Comparison of ENCODE assay signal across 8 cellular contexts in the genomic region with DNA sequence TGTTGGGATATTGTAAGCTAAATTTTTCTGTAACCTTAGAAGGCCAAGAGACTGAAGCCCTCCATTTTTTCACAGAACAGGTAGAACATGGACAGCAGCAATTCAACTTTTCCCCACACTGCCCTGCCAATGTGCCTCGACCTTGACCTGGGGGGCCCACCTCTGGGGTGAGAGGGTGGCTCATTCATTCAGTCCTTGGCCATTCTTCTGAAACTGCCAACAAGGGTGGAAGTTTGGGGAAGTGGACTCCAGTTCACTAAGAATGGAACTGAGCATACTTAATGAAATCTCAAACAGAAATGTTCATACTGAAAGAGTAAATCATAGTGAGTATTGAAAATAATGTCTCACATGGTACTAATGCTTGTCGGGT. TPM values are rescaled to one million over a fixed set of nuclear protein-coding genes. Genes with fewer than 3 reads are reported as not detected.
DNase-seq lines count a peak whose midpoint lies in the region; ATAC-seq and TF ChIP-seq lines count a peak whose summit lies in the region.

No MANE protein-coding gene starts in this region.

- peaks cover 15% of the 10 kb centered on the region for H3K36me3 ChIP-seq in CD4-positive, alpha-beta memory T cell (ENCODE audit: insufficient read depth, low read length)
- H3K36me3 ChIP-seq in OCI-LY3 (replicated peaks; ENCODE audit: low read depth, low read length) (peaks cover 40% of the 10 kb centered on the region), ectodermal cell (ENCODE audit: control insufficient read depth, insufficient read depth, low read length) (peaks cover 28% of the 10 kb centered on the region), neuronal stem cell (replicated peaks in 1 of 2; ENCODE audit: control insufficient read depth in 2 of 2, insufficient read depth in 2 of 2, low read length in 2 of 2) (peaks cover 23 to 59% of the 10 kb centered on the region in 2 donors)

- H4K8ac ChIP-seq in neuronal stem cell (ENCODE audit: low read depth, low read length), result no peak overlapping the region

- H3K23ac ChIP-seq in neuronal stem cell (ENCODE audit: low read depth, low read length, poor library complexity), result no peak overlapping the region

- POLR2A ChIA-PET in CD4-positive, alpha-beta memory T cell (lab: Charles Lee; ENCODE audit: partially characterized antibody), result interaction anchor here (1.2 to 2.1 kb wide), 5 partner anchors 73 to 398 kb away, joined by 3 to 29 read pairs (median 7); a partner anchor contains a TSS

- no peak overlapping the region for H2BK15ac ChIP-seq in neuronal stem cell (ENCODE audit: low read length)

- peaks cover 7% of the 10 kb centered on the region; the same call in 1 of the 2 replicates for H4K20me1 ChIP-seq in OCI-LY3 (ENCODE audit: insufficient read depth, low read length)

- ATAC-seq in HG03378 (IDR thresholded peaks at IDR 0.05; ENCODE audit: unreplicated experiment) (no peak), HG02884 (IDR thresholded peaks at IDR 0.05; ENCODE audit: unreplicated experiment) (no peak), HG02973 (IDR thresholded peaks at IDR 0.05; ENCODE audit: unreplicated experiment) (no peak)

- DNase-seq in CD4-positive, alpha-beta memory T cell, result no peak
- DNase-seq in neuronal stem cell (ENCODE audit: low spot score) (no peak), NCI-H226 (no peak)

- H2BK5ac ChIP-seq in neuronal stem cell (ENCODE audit: low read length), result no peak overlapping the region

- no peak overlapping the region for H3K18ac ChIP-seq in neuronal stem cell (ENCODE audit: low read length)

- intact Hi-C loops in CD4-positive, alpha-beta memory T cell (cut with micrococcal nuclease), result loop anchor here (5.0 to 10.0 kb wide), 3 partner anchors 284 to 1317 kb away; a partner anchor contains a TSS

- H3K4me2 ChIP-seq in OCI-LY3 (ENCODE audit: low read length) (peak overlapping the region; percentile 99), neuronal stem cell (ENCODE audit: insufficient read depth, low read length, poor library complexity, severe bottlenecking) (peak overlapping the region; percentile 70)

- no peak overlapping the region for H2BK120ac ChIP-seq in neuronal stem cell (ENCODE audit: low read depth, low read length)

- no peaks in the 10 kb centered on the region for H3K27me3 Mint-ChIP-seq in CD4-positive, alpha-beta memory T cell

- H2AFZ ChIP-seq in OCI-LY3 (ENCODE audit: low read depth, low read length), result no peak overlapping the region
- no peak overlapping the region for H2AFZ ChIP-seq in neuronal stem cell (ENCODE audit: low read length)

- no peak overlapping the region for H2AK5ac ChIP-seq in neuronal stem cell (ENCODE audit: low read depth, low read length)

- H2BK12ac ChIP-seq in neuronal stem cell (ENCODE audit: low read length), result no peak overlapping the region

- H3K4me3 ChIP-seq in CD4-positive, alpha-beta memory T cell (ENCODE audit: low read length in 2 of 2), result peak overlapping the region; percentile 69 to 78
- H3K4me3 ChIP-seq in OCI-LY3 (ENCODE audit: low read length) (peak overlapping the region; percentile 86), ectodermal cell (ENCODE audit: insufficient read depth, low read depth, low read length) (peak overlapping the region; percentile 85), neuronal stem cell (ENCODE audit: low read length in 2 of 2) (peak overlapping the region in 1 of 2 donors; percentile 80)

- TF ChIP-seq CTCF in OCI-LY3 (IDR thresholded peaks at IDR 0.05; ENCODE audit: low read depth, low read length), result no peak

- CTCF ChIA-PET in CD4-positive, alpha-beta memory T cell (lab: Charles Lee; ENCODE audit: partially characterized antibody), result interaction anchor here (0.5 to 3.6 kb wide), 6 partner anchors 25 to 398 kb away, joined by 3 to 19 read pairs (median 4); a partner anchor contains a TSS

- peak overlapping the region; percentile 97 to 100 (median 100) for H3K4me3 Mint-ChIP-seq in CD4-positive, alpha-beta memory T cell

- H3K27ac ChIP-seq in CD4-positive, alpha-beta memory T cell (ENCODE audit: low read depth, low read length), result peak overlapping the region; percentile 94
- peak overlapping the region; percentile 69 for H3K27ac ChIP-seq in OCI-LY3 (ENCODE audit: low read length)
- no peak overlapping the region for H3K27ac ChIP-seq in ectodermal cell (ENCODE audit: insufficient read depth, low read depth, low read length, poor library complexity, severe bottlenecking)
- H3K27ac ChIP-seq in neuronal stem cell (replicated peaks; ENCODE audit: low read length), result no peak overlapping the region

- H3K14ac ChIP-seq in neuronal stem cell (ENCODE audit: low read length), result no peak overlapping the region

- H3K9me3 ChIP-seq in CD4-positive, alpha-beta memory T cell (ENCODE audit: control insufficient read depth in 1 of 2, low read length in 2 of 2), result no peaks in the 10 kb centered on the region
- H3K9me3 ChIP-seq in OCI-LY3 (ENCODE audit: insufficient read depth, low read length) (no peaks in the 10 kb centered on the region), ectodermal cell (ENCODE audit: control insufficient read depth, low read length) (no peaks in the 10 kb centered on the region), neuronal stem cell (replicated peaks in 1 of 2; ENCODE audit: control insufficient read depth in 2 of 2, insufficient read depth in 1 of 2, low read depth in 1 of 2, low read length in 2 of 2) (peaks cover 0 to 5% of the 10 kb centered on the region in 2 donors)

- H3K79me1 ChIP-seq in neuronal stem cell (ENCODE audit: low read depth, low read length), result peaks cover 5% of the 10 kb centered on the region

- H3K27ac Mint-ChIP-seq in CD4-positive, alpha-beta memory T cell, result peak overlapping the region; percentile 92 to 100 (median 99)

- peak overlapping the region; percentile 97 for H3K9ac ChIP-seq in OCI-LY3 (ENCODE audit: low read length)
- no peak overlapping the region for H3K9ac ChIP-seq in neuronal stem cell (ENCODE audit: low read depth, low read length, poor library complexity)

- WGBS in ectodermal cell, 2 experiments, result 57 to 69% methylated on average over 2 of the region's 2 CpGs
- WGBS in neuronal stem cell (ENCODE audit: extremely low coverage in 2 of 2, insufficient read length in 2 of 2, insufficient replicate concordance in 1 of 2), 2 donors, result no CpG with 5 or more reads among the region's 2 CpGs

- H3K4ac ChIP-seq in neuronal stem cell (ENCODE audit: low read length), result no peak overlapping the region

- H3K79me2 ChIP-seq in OCI-LY3 (ENCODE audit: low read length), result peaks cover 76% of the 10 kb centered on the region

- H4K91ac ChIP-seq in neuronal stem cell (ENCODE audit: low read depth, low read length, poor library complexity), result no peak overlapping the region

- H3K4me1 Mint-ChIP-seq in CD4-positive, alpha-beta memory T cell, result peaks cover 38 to 70% (median 56%) of the 10 kb centered on the region in 4 donors

- H3K27me3 ChIP-seq in CD4-positive, alpha-beta memory T cell (ENCODE audit: insufficient read depth, low read length), result no peaks in the 10 kb centered on the region
- H3K27me3 ChIP-seq in OCI-LY3 (ENCODE audit: low read depth, low read length), result no peaks in the 10 kb centered on the region
- H3K27me3 ChIP-seq in ectodermal cell (ENCODE audit: control insufficient read depth, insufficient read depth, low read length, poor library complexity, severe bottlenecking), result no peaks in the 10 kb centered on the region
- no peaks in the 10 kb centered on the region for H3K27me3 ChIP-seq in neuronal stem cell (ENCODE audit: control insufficient read depth in 3 of 3, insufficient read depth in 3 of 3, low read depth in 1 of 3, low read length in 3 of 3)

- peaks cover 0 to 4% (median 0%) of the 10 kb centered on the region in 8 donors for H3K9me3 Mint-ChIP-seq in CD4-positive, alpha-beta memory T cell

- peaks cover 47% of the 10 kb centered on the region for H3K4me1 ChIP-seq in CD4-positive, alpha-beta memory T cell (ENCODE audit: insufficient read depth, low read length)
- H3K4me1 ChIP-seq in OCI-LY3 (ENCODE audit: low read length), result peaks cover 16% of the 10 kb centered on the region
- H3K4me1 ChIP-seq in ectodermal cell (ENCODE audit: control insufficient read depth, insufficient read depth, low read length), result no peaks in the 10 kb centered on the region
- H3K4me1 ChIP-seq in neuronal stem cell (ENCODE audit: control insufficient read depth in 2 of 2, insufficient read depth in 1 of 2, low read depth in 1 of 2, low read length in 2 of 2), result peaks cover 4 to 9% of the 10 kb centered on the region in 2 donors

- peaks cover 25 to 58% of the 10 kb centered on the region in 2 donors for H3K36me3 Mint-ChIP-seq in CD4-positive, alpha-beta memory T cell

RNA-seq across cellular contexts. Expression of a gene that starts 1.1 kb away (rescaled TPM):
- total RNA-seq in CD4-positive, alpha-beta memory T cell, result 1,000 to 10,000 TPM in 1 of 2 experiments, 100 to 1,000 TPM in 1; 947 to 1,026 TPM
- polyA plus RNA-seq in CD4-positive, alpha-beta memory T cell, result 1,000 to 10,000 TPM in 1 of 2 donors, 100 to 1,000 TPM in 1; 784 to 1,015 TPM
- 1,000 TPM for polyA plus RNA-seq in ectodermal cell (2013, experiment 1 of 4)
- 888 TPM for polyA plus RNA-seq in ectodermal cell (2013, experiment 2 of 4)
- 966 TPM for polyA plus RNA-seq in ectodermal cell (2013, experiment 3 of 4)
- polyA plus RNA-seq in ectodermal cell (2013, experiment 4 of 4), result 1,064 TPM
- polyA plus RNA-seq in neuronal stem cell (2013, experiment 1 of 2), result 875 TPM
- polyA plus RNA-seq in neuronal stem cell (2013, experiment 2 of 2), result 863 TPM

RNA-seq across cellular contexts. Expression of a gene that starts 1.5 kb away (rescaled TPM):
- 10 to 100 TPM; 53.4 to 57.6 TPM for total RNA-seq in CD4-positive, alpha-beta memory T cell
- 10 to 100 TPM; 32.1 to 52.2 TPM for polyA plus RNA-seq in CD4-positive, alpha-beta memory T cell
- polyA plus RNA-seq in ectodermal cell (2013, experiment 1 of 4), result 73.5 TPM
- polyA plus RNA-seq in ectodermal cell (2013, experiment 2 of 4), result 85.9 TPM
- polyA plus RNA-seq in ectodermal cell (2013, experiment 3 of 4), result 57.8 TPM
- 60.1 TPM for polyA plus RNA-seq in ectodermal cell (2013, experiment 4 of 4)
- polyA plus RNA-seq in neuronal stem cell (2013, experiment 1 of 2), result 31.8 TPM
- 31.9 TPM for polyA plus RNA-seq in neuronal stem cell (2013, experiment 2 of 2)

Comparison
In these comparisons a context has a peak if more than half of its experiments do, and no peak if none do; other contexts are left out.
1. H3K27ac ChIP-seq: peak in CD4-positive, alpha-beta memory T cell (single experiment) and OCI-LY3 (single experiment); none in ectodermal cell (single experiment) and neuronal stem cell (single experiment).